1 cellular context compared by ENCODE assay signal in genomic region chr14:62081012-62081612, GRCh38.
TF ChIP-seq lines count a peak whose summit lies in the region.

No MANE protein-coding gene starts in this region.

TF ChIP-seq in GM23338, 12 proteins besides CTCF, POLR2A, EP300 and RAD21 (continued from another document):
- no peak for TF ChIP-seq ZNF462 (CRISPR knock-in tag; IDR thresholded peaks at IDR 0.05)
